ENCODE assay signal across 1 cellular context in the genomic region with DNA sequence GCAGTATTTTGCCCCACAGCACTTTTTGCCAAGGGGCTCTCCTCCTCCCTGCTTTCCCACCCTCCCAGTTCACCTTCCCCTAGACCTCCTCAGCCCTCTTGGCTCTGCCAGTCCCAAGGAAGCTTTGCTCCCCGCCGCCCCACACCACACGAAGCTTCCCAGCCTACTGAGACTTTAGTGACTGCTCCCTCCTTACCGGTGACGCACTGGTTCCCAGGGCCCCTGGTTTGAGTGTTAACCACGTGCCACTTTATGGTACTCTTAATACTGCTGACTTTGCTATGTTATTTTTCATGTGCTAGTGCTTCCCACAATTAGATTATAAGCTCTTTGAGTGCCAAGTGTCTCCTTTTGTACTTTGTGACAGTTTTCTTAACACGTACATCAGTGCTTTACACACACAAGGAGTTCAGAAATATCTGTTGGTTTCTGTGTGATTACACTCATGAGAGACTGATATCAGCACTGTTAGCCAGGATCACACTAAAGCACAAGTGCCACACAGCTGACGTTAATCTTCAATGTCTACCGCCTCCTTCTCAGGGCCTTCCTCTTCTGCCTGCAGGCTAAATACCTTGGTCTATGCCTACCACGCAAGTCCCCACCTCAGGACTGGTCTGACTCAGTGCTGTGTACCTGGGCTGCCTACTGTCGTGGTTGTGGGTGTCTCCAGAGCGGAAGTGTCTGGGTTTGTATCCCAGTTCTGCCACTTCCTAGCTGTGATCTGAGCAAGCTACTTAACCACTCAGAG.
TF ChIP-seq lines count a peak whose summit lies in the region.

No MANE protein-coding gene starts in this region.

TF ChIP-seq in IMR-90, 13 proteins besides CTCF, POLR2A, EP300 and RAD21 (continued from another document):
- TF ChIP-seq, protein P1, sequence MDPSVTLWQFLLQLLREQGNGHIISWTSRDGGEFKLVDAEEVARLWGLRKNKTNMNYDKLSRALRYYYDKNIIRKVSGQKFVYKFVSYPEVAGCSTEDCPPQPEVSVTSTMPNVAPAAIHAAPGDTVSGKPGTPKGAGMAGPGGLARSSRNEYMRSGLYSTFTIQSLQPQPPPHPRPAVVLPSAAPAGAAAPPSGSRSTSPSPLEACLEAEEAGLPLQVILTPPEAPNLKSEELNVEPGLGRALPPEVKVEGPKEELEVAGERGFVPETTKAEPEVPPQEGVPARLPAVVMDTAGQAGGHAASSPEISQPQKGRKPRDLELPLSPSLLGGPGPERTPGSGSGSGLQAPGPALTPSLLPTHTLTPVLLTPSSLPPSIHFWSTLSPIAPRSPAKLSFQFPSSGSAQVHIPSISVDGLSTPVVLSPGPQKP (IDR thresholded peaks at IDR 0.05; ENCODE audit: borderline replicate concordance, low read depth, low read length) = no peak
- TF ChIP-seq SMC3 (IDR thresholded peaks at IDR 0.05; ENCODE audit: low read depth, low read length) (no peak), CHD1 (IDR thresholded peaks at IDR 0.05; ENCODE audit: low read depth, low read length) (no peak), MXI1 (IDR thresholded peaks at IDR 0.05; ENCODE audit: borderline replicate concordance, low read depth, low read length) (no peak), RCOR1 (IDR thresholded peaks at IDR 0.05; ENCODE audit: insufficient replicate concordance, low read length) (no peak), RFX5 (IDR thresholded peaks at IDR 0.05; ENCODE audit: low read depth, low read length) (no peak)
TF ChIP-seq in IMR-90: peak in this region for 0.
